In genomic region chr5:110727025-110727314, GRCh38 we compare ENCODE assay signal across 3 cellular contexts.
TF ChIP-seq lines count a peak whose summit lies in the region.

No MANE protein-coding gene starts in this region.

TF ChIP-seq in IMR-90, 13 proteins besides CTCF, POLR2A, EP300 and RAD21:
- TF ChIP-seq MXI1 (IDR thresholded peaks at IDR 0.05; ENCODE audit: borderline replicate concordance, low read depth, low read length) (no peak), FOS (IDR thresholded peaks at IDR 0.05; ENCODE audit: low read depth, low read length) (no peak), RFX5 (IDR thresholded peaks at IDR 0.05; ENCODE audit: low read depth, low read length) (no peak), MAFK (IDR thresholded peaks at IDR 0.05; ENCODE audit: low read depth, low read length) (no peak), CHD1 (IDR thresholded peaks at IDR 0.05; ENCODE audit: low read depth, low read length) (no peak), CEBPB (IDR thresholded peaks at IDR 0.05; ENCODE audit: low read depth, low read length) (no peak), NFE2L2 (IDR thresholded peaks at IDR 0.05; ENCODE audit: low read depth, low read length) (no peak), SMC3 (IDR thresholded peaks at IDR 0.05; ENCODE audit: low read depth, low read length) (no peak), BHLHE40 (IDR thresholded peaks at IDR 0.05; ENCODE audit: low read depth, low read length) (no peak), MAZ (IDR thresholded peaks at IDR 0.05; ENCODE audit: borderline replicate concordance, low read depth, low read length) (no peak)
- TF ChIP-seq, protein P1, sequence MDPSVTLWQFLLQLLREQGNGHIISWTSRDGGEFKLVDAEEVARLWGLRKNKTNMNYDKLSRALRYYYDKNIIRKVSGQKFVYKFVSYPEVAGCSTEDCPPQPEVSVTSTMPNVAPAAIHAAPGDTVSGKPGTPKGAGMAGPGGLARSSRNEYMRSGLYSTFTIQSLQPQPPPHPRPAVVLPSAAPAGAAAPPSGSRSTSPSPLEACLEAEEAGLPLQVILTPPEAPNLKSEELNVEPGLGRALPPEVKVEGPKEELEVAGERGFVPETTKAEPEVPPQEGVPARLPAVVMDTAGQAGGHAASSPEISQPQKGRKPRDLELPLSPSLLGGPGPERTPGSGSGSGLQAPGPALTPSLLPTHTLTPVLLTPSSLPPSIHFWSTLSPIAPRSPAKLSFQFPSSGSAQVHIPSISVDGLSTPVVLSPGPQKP (IDR thresholded peaks at IDR 0.05; ENCODE audit: borderline replicate concordance, low read depth, low read length) = no peak

TF ChIP-seq in K562, 482 proteins besides CTCF, POLR2A, EP300 and RAD21:
- TF ChIP-seq FOXK2 (conservative IDR thresholded peaks at IDR 0.05 in 1 of 2, IDR thresholded peaks at IDR 0.05 in 1 of 2; ENCODE audit: low read depth in 2 of 2) (peak; percentile 38 to 69; a peak in 2 of 4 replicates), DIDO1 (tag; IDR thresholded peaks at IDR 0.05; ENCODE audit: low read depth) (no peak), FOXA3 (CRISPR knock-in tag; conservative IDR thresholded peaks at IDR 0.05 in 1 of 2, IDR thresholded peaks at IDR 0.05 in 1 of 2) (peak; percentile 88 to 90)

TF ChIP-seq in HepG2, 621 proteins besides CTCF, POLR2A, EP300 and RAD21:
- TF ChIP-seq CENPX (CRISPR knock-in tag; IDR thresholded peaks at IDR 0.05) = no peak
- no peak for TF ChIP-seq HOMEZ (CRISPR knock-in tag; IDR thresholded peaks at IDR 0.05; ENCODE audit: low read depth)
- TF ChIP-seq FOXA1 (IDR thresholded peaks at IDR 0.05) = no peak
- 0 out of 2 replicates have a peak, but pooled peaks have one; percentile 28 for TF ChIP-seq FOXA1 (CRISPR knock-in tag; IDR thresholded peaks at IDR 0.05)
